Comparison of ENCODE assay signal across 29 cellular contexts in the genomic region with DNA sequence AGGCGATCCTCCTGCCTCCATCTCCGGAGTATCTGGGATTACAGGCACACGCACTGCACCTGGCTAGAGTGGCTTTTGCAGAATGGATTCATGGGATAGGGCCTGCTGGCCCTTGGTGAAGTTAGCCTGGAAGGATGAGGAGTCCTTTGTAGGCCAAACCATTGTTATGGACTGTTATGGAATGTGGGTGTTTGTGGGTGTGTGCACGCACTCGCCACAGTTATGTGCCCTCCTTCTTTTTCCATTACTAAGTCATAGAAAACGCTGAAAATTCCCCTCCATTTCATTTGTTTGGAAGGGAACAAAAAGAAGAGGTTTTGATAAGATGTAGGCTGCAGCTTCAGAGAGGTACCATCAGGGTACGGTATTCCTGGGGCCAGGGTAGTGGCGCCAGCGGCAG.
"Had no signal": no experiment of that assay in that cellular context is flagged by ENCODE, and none has a peak within 500 bp of the region (broad histone marks: within the 10 kb centered on the region; RNA-seq: fewer than 3 reads in every experiment).

No MANE protein-coding gene starts in this region.

- H3K27me3 Mint-ChIP-seq: activated CD4-positive, alpha-beta T cell treated with anti-CD3 and anti-CD28 coated beads, Interleukin-2, amount 10 ng/mL, durations not matched to agents 7 days and 5 days; activated CD8-positive, alpha-beta memory T cell treated with anti-CD3 and anti-CD28 coated beads, Interleukin-2, amount 10 ng/mL, durations not matched to agents 7 days and 5 days; activated CD8-positive, alpha-beta T cell treated with anti-CD3 and anti-CD28 coated beads for 36 hours; activated naive CD8-positive, alpha-beta T cell treated with anti-CD3 and anti-CD28 coated beads, Interleukin-2, amount 50 U/mL, for 24 hours had no signal

- H2AFZ ChIP-seq: hepatocyte, parathyroid adenoma had no signal

- H3K79me2 ChIP-seq: hepatocyte, parathyroid adenoma had no signal

- H3K4me3 ChIP-seq: hepatocyte, upper lobe of left lung had no signal

- H3K9me3 ChIP-seq: upper lobe of left lung had no signal

- H3K27ac Mint-ChIP-seq: activated CD4-positive, alpha-beta T cell treated with anti-CD3 and anti-CD28 coated beads, Interleukin-2, amount 10 ng/mL, durations not matched to agents 7 days and 5 days; activated CD8-positive, alpha-beta memory T cell treated with anti-CD3 and anti-CD28 coated beads, Interleukin-2, amount 10 ng/mL, durations not matched to agents 7 days and 5 days; activated CD8-positive, alpha-beta T cell treated with anti-CD3 and anti-CD28 coated beads for 36 hours; immature natural killer cell; nephron progenitor cell; T-helper 2 cell treated with Interferon-gamma antibody and Interleukin-4, amounts not matched to agents 5 μg/mL and 100 μg/mL, for 36 hours had no signal

- H3K4me2 ChIP-seq: hepatocyte had no signal

- H3K4me1 Mint-ChIP-seq: immature natural killer cell had no signal

- H3K27me3 ChIP-seq: hepatocyte, upper lobe of left lung had no signal

- ATAC-seq: activated CD8-positive, alpha-beta memory T cell treated with anti-CD3 and anti-CD28 coated beads, Interleukin-2, amount 10 ng/mL, durations not matched to agents 7 days and 5 days; activated CD8-positive, alpha-beta T cell treated with anti-CD3 and anti-CD28 coated beads for 36 hours; activated naive CD8-positive, alpha-beta T cell treated with anti-CD3 and anti-CD28 coated beads, Interleukin-2, amount 50 U/mL, for 24 hours; esophagus mucosa; left ventricle myocardium superior; right cardiac atrium; stimulated activated naive CD8-positive, alpha-beta T cell treated with anti-CD3 and anti-CD28 coated beads, Interleukin-15, Interleukin-2, amounts not matched to agents 100 U/mL and 50 U/mL, for 24 hours had no signal

- H3K9me3 Mint-ChIP-seq: activated CD4-positive, alpha-beta T cell treated with anti-CD3 and anti-CD28 coated beads, Interleukin-2, amount 10 ng/mL, durations not matched to agents 7 days and 5 days; activated CD8-positive, alpha-beta T cell treated with anti-CD3 and anti-CD28 coated beads for 36 hours; activated naive CD8-positive, alpha-beta T cell treated with anti-CD3 and anti-CD28 coated beads, Interleukin-2, amount 50 U/mL, for 24 hours; immature natural killer cell; nephron progenitor cell; T-helper 2 cell treated with Interferon-gamma antibody and Interleukin-4, amounts not matched to agents 5 μg/mL and 100 μg/mL, for 36 hours had no signal

- DNase-seq: activated CD4-positive, alpha-beta T cell treated with anti-CD3 and anti-CD28 coated beads, Interleukin-2, amount 10 ng/mL, durations not matched to agents 7 days and 5 days; activated CD4-positive, CD25-positive, alpha-beta regulatory T cell treated with anti-CD3 and anti-CD28 coated beads, Interleukin-2, amount 50 U/mL, for 72 hours; activated CD8-positive, alpha-beta memory T cell treated with anti-CD3 and anti-CD28 coated beads, Interleukin-2, amount 10 ng/mL, durations not matched to agents 7 days and 5 days; activated CD8-positive, alpha-beta T cell treated with anti-CD3 and anti-CD28 coated beads for 36 hours; activated effector memory CD4-positive, alpha-beta T cell treated with anti-CD3 and anti-CD28 coated beads, Interleukin-2, amount 50 U/mL, for 16 hours; activated naive CD4-positive, alpha-beta T cell treated with anti-CD3 and anti-CD28 coated beads, Interleukin-2, amount 50 U/mL, for 16 hours; activated naive CD8-positive, alpha-beta T cell treated with anti-CD3 and anti-CD28 coated beads, Interleukin-2, amount 50 U/mL, for 24 hours; activated T-cell treated with anti-CD3 and anti-CD28 coated beads for 4 hours; anterior cingulate cortex; central memory CD4-positive, alpha-beta T cell; effector memory CD4-positive, alpha-beta T cell; glutamatergic neuron; immature natural killer cell; left ventricle myocardium superior; mammary epithelial cell; midbrain; nephron progenitor cell; stimulated activated CD4-positive, alpha-beta T cell treated with anti-CD3 and anti-CD28 coated beads, Interleukin-12 subunit alpha, Interleukin-12 subunit beta, amount 100 ng/mL, for 4 hours; stimulated activated CD4-positive, alpha-beta T cell treated with anti-CD3 and anti-CD28 coated beads, Interleukin-4, amount 100 ng/mL, for 4 hours; stimulated activated naive CD8-positive, alpha-beta T cell treated with anti-CD3 and anti-CD28 coated beads, Interleukin-15, Interleukin-2, amounts not matched to agents 100 U/mL and 50 U/mL, for 24 hours; upper lobe of left lung; WERI-Rb-1 had no signal

- H3K27ac ChIP-seq: hepatocyte, parathyroid adenoma, upper lobe of left lung, WERI-Rb-1 had no signal

- FAIRE-seq: endothelial cell of umbilical vein, frontal cortex had no signal

- H3K4me3 Mint-ChIP-seq: activated CD4-positive, alpha-beta T cell treated with anti-CD3 and anti-CD28 coated beads, Interleukin-2, amount 10 ng/mL, durations not matched to agents 7 days and 5 days; activated CD8-positive, alpha-beta memory T cell treated with anti-CD3 and anti-CD28 coated beads, Interleukin-2, amount 10 ng/mL, durations not matched to agents 7 days and 5 days; activated CD8-positive, alpha-beta T cell treated with anti-CD3 and anti-CD28 coated beads for 36 hours; activated naive CD8-positive, alpha-beta T cell treated with anti-CD3 and anti-CD28 coated beads, Interleukin-2, amount 50 U/mL, for 24 hours; immature natural killer cell; nephron progenitor cell; T-helper 2 cell treated with Interferon-gamma antibody and Interleukin-4, amounts not matched to agents 5 μg/mL and 100 μg/mL, for 36 hours had no signal

- H3K9ac ChIP-seq: parathyroid adenoma had no signal

- H3K36me3 ChIP-seq: WERI-Rb-1 had no signal
